ENCODE assay signal across 1 cellular context in genomic region chr3:13021934-13022265, GRCh38.
TF ChIP-seq lines count a peak whose summit lies in the region.

No MANE protein-coding gene starts in this region.

TF ChIP-seq in SK-N-SH, 30 proteins besides CTCF, POLR2A, EP300 and RAD21:
- no peak for TF ChIP-seq ZBTB33 (IDR thresholded peaks at IDR 0.05; ENCODE audit: borderline replicate concordance, low read depth)
- TF ChIP-seq MEF2A (IDR thresholded peaks at IDR 0.05; ENCODE audit: borderline replicate concordance, low read depth) = no peak
- no peak for TF ChIP-seq USF2 (IDR thresholded peaks at IDR 0.05; ENCODE audit: borderline replicate concordance, low read depth, low read length)
- no peak for TF ChIP-seq IRF3 (IDR thresholded peaks at IDR 0.05; ENCODE audit: low read depth, low read length)
- no peak for TF ChIP-seq GABPA (IDR thresholded peaks at IDR 0.05; ENCODE audit: low read depth)
- no peak for TF ChIP-seq SIN3A (IDR thresholded peaks at IDR 0.05; ENCODE audit: borderline replicate concordance, low read depth, low read length)
- no peak for TF ChIP-seq MAX (IDR thresholded peaks at IDR 0.05; ENCODE audit: low read depth)
- no peak for TF ChIP-seq FOXM1 (IDR thresholded peaks at IDR 0.05; ENCODE audit: low read depth)
- no peak for TF ChIP-seq TEAD4 (IDR thresholded peaks at IDR 0.05; ENCODE audit: borderline replicate concordance, insufficient read depth)
- TF ChIP-seq RCOR1 (IDR thresholded peaks at IDR 0.05; ENCODE audit: low read length) = no peak
- TF ChIP-seq EZH2phosphoT487 (IDR thresholded peaks at IDR 0.05; ENCODE audit: borderline replicate concordance, low read depth) = no peak
- no peak for TF ChIP-seq NFIC (IDR thresholded peaks at IDR 0.05; ENCODE audit: borderline replicate concordance)
